In genomic region chr1:14934867-14935266, GRCh38 we compare ENCODE assay signal across 31 cellular contexts.
"Had no signal": no experiment of that assay in that cellular context is flagged by ENCODE, and none has a peak within 500 bp of the region (broad histone marks: within the 10 kb centered on the region; RNA-seq: fewer than 3 reads in every experiment).

No MANE protein-coding gene starts in this region.

- FAIRE-seq: keratinocyte, pancreas, small intestine, urothelium cell line had no signal

- H3K9me3 ChIP-seq: left lung, lower lobe of right lung, mucosa of descending colon, pancreas, prostate gland, sigmoid colon, transverse colon, upper lobe of right lung had no signal

- H3K36me3 ChIP-seq: left lung, lower lobe of right lung, pancreas, prostate gland, sigmoid colon, transverse colon, upper lobe of right lung had no signal

- ATAC-seq: left cardiac atrium; left lung; lower lobe of right lung; mucosa of descending colon; naive thymus-derived CD4-positive, alpha-beta T cell; pancreas; right cardiac atrium; stimulated activated memory B cell treated with anti-CD40 and anti-IgM and Interleukin-4, amounts not matched to agents 10 μg/mL and 1 μg/mL and 100 μg/mL, for 72 hours; stimulated activated naive CD8-positive, alpha-beta T cell treated with anti-CD3 and anti-CD28 coated beads, Interleukin-15, amount 100 ng/mL, for 72 hours; upper lobe of right lung had no signal

- H3K4me1 ChIP-seq: pancreas had no signal

- DNase-seq: head of caudate nucleus; hippocampal formation; kidney glomerular epithelial cell; left cardiac atrium; lower lobe of right lung; mammary epithelial cell; mesendoderm; midbrain; mucosa of descending colon; naive thymus-derived CD4-positive, alpha-beta T cell; nucleus accumbens; posterior cingulate gyrus; retina; sigmoid colon; small intestine; stimulated activated CD4-positive, alpha-beta T cell treated with anti-CD3 and anti-CD28 coated beads, Interleukin-1b, Interleukin-23, amount 100 ng/mL, for 48 hours; stimulated activated CD4-positive, alpha-beta T cell treated with anti-CD3 and anti-CD28 coated beads, Interleukin-2, amount 100 ng/mL, for 48 hours; stimulated activated CD4-positive, alpha-beta T cell treated with anti-CD3 and anti-CD28 coated beads, Interleukin-4, amount 100 ng/mL, for 4 hours; stimulated activated CD8-positive, alpha-beta memory T cell treated with anti-CD3 and anti-CD28 coated beads, Interleukin-4, amount 100 ng/mL, for 48 hours; stimulated activated naive CD4-positive, alpha-beta T cell treated with Interleukin-2 at 50 U/mL for 16 hours; stimulated activated naive CD8-positive, alpha-beta T cell treated with anti-CD3 and anti-CD28 coated beads, Interleukin-15, amount 100 ng/mL, for 72 hours; substantia nigra; transverse colon; upper lobe of right lung had no signal

- H3K27ac ChIP-seq: left lung, lower lobe of right lung, pancreas, prostate gland, sigmoid colon, transverse colon, upper lobe of right lung had no signal

- H3K4me3 ChIP-seq: left lung, lower lobe of right lung, mucosa of descending colon, pancreas, prostate gland, sigmoid colon, transverse colon, upper lobe of right lung had no signal

- H3K27me3 ChIP-seq: left lung, pancreas, sigmoid colon, upper lobe of right lung had no signal
